8 cellular contexts compared by ENCODE assay signal in the genomic region with DNA sequence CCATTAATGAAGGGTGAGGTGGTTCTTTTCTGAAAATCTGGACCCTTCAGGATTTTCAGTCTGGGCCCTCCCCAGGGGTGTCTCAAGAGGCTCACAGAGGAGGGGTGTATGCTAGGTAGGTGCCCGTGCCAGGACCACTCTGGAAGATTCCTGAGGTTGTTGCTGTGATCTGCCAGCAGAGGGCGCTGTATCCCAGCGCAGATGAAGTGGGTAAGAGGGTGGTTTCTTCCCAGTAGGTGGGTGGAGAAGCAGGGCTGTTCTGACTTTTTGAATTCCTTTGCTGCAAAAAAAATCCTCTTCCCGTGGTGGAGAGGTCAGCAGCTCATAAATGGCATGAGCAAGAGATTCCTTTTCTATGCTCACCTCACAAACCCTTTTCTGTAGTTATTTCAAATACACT. TPM values are rescaled to one million over a fixed set of nuclear protein-coding genes. Genes with fewer than 3 reads are reported as not detected.
DNase-seq lines count a peak whose midpoint lies in the region; ATAC-seq and TF ChIP-seq lines count a peak whose summit lies in the region.

No MANE protein-coding gene starts in this region.

- no peak overlapping the region for H3K27ac Mint-ChIP-seq in CD4-positive, CD25-positive, alpha-beta regulatory T cell
- no peak overlapping the region for H3K27ac Mint-ChIP-seq in glutamatergic neuron (ENCODE audit: unreplicated experiment)

- H3K4me1 Mint-ChIP-seq in CD4-positive, CD25-positive, alpha-beta regulatory T cell = peaks cover 0 to 7% (median 2%) of the 10 kb centered on the region in 4 donors
- peaks cover 3% of the 10 kb centered on the region for H3K4me1 Mint-ChIP-seq in glutamatergic neuron (ENCODE audit: low read depth, unreplicated experiment)

- H3K4me2 ChIP-seq in OCI-LY7 (ENCODE audit: low read length) = no peak overlapping the region

- ATAC-seq in CD4-positive, CD25-positive, alpha-beta regulatory T cell (ENCODE audit: low read depth in 2 of 2) = no peak
- peak; percentile 88 for ATAC-seq in sciatic nerve
- ATAC-seq in GM18517 (IDR thresholded peaks at IDR 0.05; ENCODE audit: unreplicated experiment) = no peak
- no peak for ATAC-seq in GM18520 (IDR thresholded peaks at IDR 0.05; ENCODE audit: unreplicated experiment)

- no peaks in the 10 kb centered on the region for H3K4me1 ChIP-seq in CD4-positive, CD25-positive, alpha-beta regulatory T cell (ENCODE audit: control insufficient read depth, insufficient read depth, low read length, poor library complexity, severe bottlenecking)
- H3K4me1 ChIP-seq in OCI-LY7 (ENCODE audit: insufficient read depth, low read length, poor library complexity, severe bottlenecking) = no peaks in the 10 kb centered on the region

- POLR2A ChIA-PET in OCI-LY7 (lab: Charles Lee) = interaction anchor here (0.6 kb wide), 1 partner anchor 10 kb away, joined by 9 read pairs; no protein-coding TSS in a partner anchor

- no peaks in the 10 kb centered on the region for H3K27me3 ChIP-seq in CD4-positive, CD25-positive, alpha-beta regulatory T cell (ENCODE audit: control insufficient read depth, insufficient read depth, low read length)

- no peak overlapping the region for H3K4me3 Mint-ChIP-seq in CD4-positive, CD25-positive, alpha-beta regulatory T cell
- H3K4me3 Mint-ChIP-seq in glutamatergic neuron (ENCODE audit: unreplicated experiment) = no peak overlapping the region

- TF ChIP-seq CTCF in OCI-LY7 (conservative IDR thresholded peaks at IDR 0.05; ENCODE audit: low read length) (peak; percentile 80), glutamatergic neuron (IDR thresholded peaks at IDR 0.05; ENCODE audit: partially characterized antibody, unreplicated experiment) (peak; percentile 83)

- H3K9me2 ChIP-seq in OCI-LY7 (ENCODE audit: insufficient read depth, low read length) = no peaks in the 10 kb centered on the region

- H3K36me3 Mint-ChIP-seq in CD4-positive, CD25-positive, alpha-beta regulatory T cell = no peaks in the 10 kb centered on the region
- no peaks in the 10 kb centered on the region for H3K36me3 Mint-ChIP-seq in glutamatergic neuron (ENCODE audit: unreplicated experiment)

- CTCF ChIA-PET in OCI-LY7 (lab: Charles Lee; ENCODE audit: unreplicated experiment) = no interaction called here

- peaks cover 0 to 1% (median 0%) of the 10 kb centered on the region in 7 donors for H3K9me3 Mint-ChIP-seq in CD4-positive, CD25-positive, alpha-beta regulatory T cell
- H3K9me3 Mint-ChIP-seq in glutamatergic neuron (ENCODE audit: unreplicated experiment) = peaks cover 2% of the 10 kb centered on the region

- intact Hi-C loops in OCI-LY7 (cut with micrococcal nuclease; ENCODE audit: unreplicated experiment) (loop anchor here (5.0 kb wide), 1 partner anchor 589 kb away; no protein-coding TSS in a partner anchor), sciatic nerve (cut with DNase I) (no loop called here)

- no peaks in the 10 kb centered on the region for H3K36me3 ChIP-seq in CD4-positive, CD25-positive, alpha-beta regulatory T cell (ENCODE audit: control insufficient read depth, insufficient read depth, low read length)
- no peaks in the 10 kb centered on the region for H3K36me3 ChIP-seq in OCI-LY7 (ENCODE audit: insufficient read depth, low read length)

- no TSS peak for BruUV-seq in OCI-LY7 (replicated peaks; lab: Mats Ljungman, UMichigan)

- H4K20me1 ChIP-seq in OCI-LY7 (ENCODE audit: insufficient read depth, low read length) = no peaks in the 10 kb centered on the region

- no peak overlapping the region for H3K27ac ChIP-seq in CD4-positive, CD25-positive, alpha-beta regulatory T cell (ENCODE audit: insufficient read depth, low read length, poor library complexity, severe bottlenecking)
- H3K27ac ChIP-seq in OCI-LY7 (ENCODE audit: low read depth, low read length, poor library complexity, severe bottlenecking) = no peak overlapping the region

- no peaks in the 10 kb centered on the region for H3K9me3 ChIP-seq in CD4-positive, CD25-positive, alpha-beta regulatory T cell (ENCODE audit: control insufficient read depth in 2 of 2, low read length in 2 of 2)
- no peaks in the 10 kb centered on the region for H3K9me3 ChIP-seq in OCI-LY7 (ENCODE audit: low read length)

- H3K4me3 ChIP-seq in CD4-positive, CD25-positive, alpha-beta regulatory T cell (ENCODE audit: low read depth, low read length) = no peak overlapping the region
- no peak overlapping the region for H3K4me3 ChIP-seq in OCI-LY7 (ENCODE audit: low read depth, low read length, poor library complexity, severe bottlenecking)

- H3K79me2 ChIP-seq in OCI-LY7 (ENCODE audit: insufficient read depth, low read depth, low read length) = no peaks in the 10 kb centered on the region

- peaks cover 4% of the 10 kb centered on the region for H3K27me3 Mint-ChIP-seq in CD4-positive, CD25-positive, alpha-beta regulatory T cell
- no peaks in the 10 kb centered on the region for H3K27me3 Mint-ChIP-seq in glutamatergic neuron (ENCODE audit: unreplicated experiment)

- peak in 2 of 3 donors; percentile 21 to 33 for DNase-seq in CD4-positive, CD25-positive, alpha-beta regulatory T cell
- DNase-seq in GOT3 (lab: John Stamatoyannopoulos, UW) (peak; percentile 2), OCI-LY7 (ENCODE audit: low spot score) (peak; percentile 14), glutamatergic neuron (peak; percentile 46), sciatic nerve (ENCODE audit: low spot score) (no peak)
- peak; percentile 3 for DNase-seq in activated gamma-delta T cell treated with anti-CD3 and anti-CD28 coated beads, Interleukin-2, amount 50 U/mL, for 16 hours (ENCODE audit: low read depth)

- no peak overlapping the region for H2AFZ ChIP-seq in OCI-LY7 (ENCODE audit: low read length)

RNA-seq across cellular contexts. Expression of a gene that starts 51.1 kb away (rescaled TPM):
- 11.6 TPM for total RNA-seq in CD4-positive, CD25-positive, alpha-beta regulatory T cell
- 1 to 10 TPM in 3 of 4 donors, under 1 TPM in 1; 0.24 to 3.6 (median 2.0) TPM for polyA plus RNA-seq in CD4-positive, CD25-positive, alpha-beta regulatory T cell
- not detected in 2 replicates for total RNA-seq in OCI-LY7 (2014; rRNA removed; shearing (Covaris generic))
- total RNA-seq in OCI-LY7 (2022) (not detected in 2 replicates), glutamatergic neuron (ENCODE audit: unreplicated experiment) (2.7 TPM), sciatic nerve (17.8 TPM)
